22 cellular contexts compared by ENCODE assay signal in genomic region chr12:6066651-6067050, GRCh38. TPM values are rescaled to one million over a fixed set of nuclear protein-coding genes. Genes with fewer than 3 reads are reported as not detected.
DNase-seq lines count a peak whose midpoint lies in the region; ATAC-seq and TF ChIP-seq lines count a peak whose summit lies in the region.
"Had no signal": no experiment of that assay in that cellular context is flagged by ENCODE, and none has a peak within 500 bp of the region (broad histone marks: within the 10 kb centered on the region; RNA-seq: fewer than 3 reads in every experiment).

No MANE protein-coding gene starts in this region.

- no peak for TF ChIP-seq CTCF in IMR-90 (conservative IDR thresholded peaks at IDR 0.05; ENCODE audit: low read depth, low read length)

- H3K4me2 ChIP-seq in BLaER1 (peak overlapping the region; percentile 56), IMR-90 (ENCODE audit: low read depth, low read length) (no peak overlapping the region), neuronal stem cell (ENCODE audit: insufficient read depth, low read length, poor library complexity, severe bottlenecking) (no peak overlapping the region)

- H2BK12ac ChIP-seq in neuronal stem cell (ENCODE audit: low read length) = peak overlapping the region; percentile 66

- peak overlapping the region; percentile 47 for H3K4ac ChIP-seq in IMR-90 (ENCODE audit: low read depth, low read length)
- H3K4ac ChIP-seq in neuronal stem cell (ENCODE audit: low read length) = no peak overlapping the region

- in situ Hi-C loops in IMR-90 (cut with MboI; ENCODE audit: low sequenced_read_pairs) = loop anchor here (5.0 kb wide), 1 partner anchor 116 kb away; no protein-coding TSS in a partner anchor

- peaks cover 19% of the 10 kb centered on the region for H3K4me1 Mint-ChIP-seq in activated T-helper 2 cell treated with anti-CD3 and anti-CD28 coated beads, Interferon-gamma antibody, Interleukin-2, Interleukin-4, amounts not matched to agents 10 μg/mL and 5 μg/mL and 100 μg/mL, durations not matched to agents 14 hours and 24 hours and 36 hours (ENCODE audit: low read depth)

- no peak overlapping the region for H3K27ac Mint-ChIP-seq in activated T-helper 2 cell treated with anti-CD3 and anti-CD28 coated beads, Interferon-gamma antibody, Interleukin-2, Interleukin-4, amounts not matched to agents 10 μg/mL and 5 μg/mL and 100 μg/mL, durations not matched to agents 14 hours and 24 hours and 36 hours
- H3K27ac Mint-ChIP-seq: H9 had no signal

- TF ChIP-seq POLR2A in IMR-90 (IDR thresholded peaks at IDR 0.05; ENCODE audit: low read depth, low read length) = no peak

- no peak overlapping the region for H4K5ac ChIP-seq in IMR-90 (ENCODE audit: low read depth, low read length)

- peak overlapping the region; percentile 16 for H4K91ac ChIP-seq in IMR-90 (ENCODE audit: insufficient read depth, low read depth, low read length)
- H4K91ac ChIP-seq in neuronal stem cell (ENCODE audit: low read depth, low read length, poor library complexity) = no peak overlapping the region

- H4K20me1 ChIP-seq in BLaER1 (no peaks in the 10 kb centered on the region), IMR-90 (ENCODE audit: insufficient read depth, low read length) (no peaks in the 10 kb centered on the region)

- no peaks in the 10 kb centered on the region for H3K9me3 Mint-ChIP-seq in activated T-helper 2 cell treated with anti-CD3 and anti-CD28 coated beads, Interferon-gamma antibody, Interleukin-2, Interleukin-4, amounts not matched to agents 10 μg/mL and 5 μg/mL and 100 μg/mL, durations not matched to agents 14 hours and 24 hours and 36 hours
- H3K9me3 Mint-ChIP-seq: H9 had no signal

- no peak for TF ChIP-seq RAD21 in IMR-90 (IDR thresholded peaks at IDR 0.05; ENCODE audit: low read length)

- H2BK5ac ChIP-seq in IMR-90 (ENCODE audit: low read depth, low read length, poor library complexity, severe bottlenecking) = no peak overlapping the region
- H2BK5ac ChIP-seq in neuronal stem cell (ENCODE audit: low read length) = no peak overlapping the region

- H3K9me3 ChIP-seq in BLaER1 = no peaks in the 10 kb centered on the region
- H3K9me3 ChIP-seq in IMR-90 (ENCODE audit: control insufficient read depth, insufficient read depth, low read length) = no peaks in the 10 kb centered on the region
- H3K9me3 ChIP-seq in esophagus (ENCODE audit: control insufficient read depth in 2 of 2, insufficient read depth in 1 of 2, low read depth in 1 of 2, low read length in 1 of 2) = no peaks in the 10 kb centered on the region
- H3K9me3 ChIP-seq in neuronal stem cell (replicated peaks in 1 of 2; ENCODE audit: control insufficient read depth in 2 of 2, insufficient read depth in 1 of 2, low read depth in 1 of 2, low read length in 2 of 2) = no peaks in the 10 kb centered on the region

- H3K27me3 ChIP-seq in BLaER1 (no peaks in the 10 kb centered on the region), IMR-90 (ENCODE audit: control insufficient read depth, insufficient read depth, low read length) (no peaks in the 10 kb centered on the region), esophagus (ENCODE audit: control insufficient read depth in 1 of 2, insufficient read depth in 2 of 2, low read length in 2 of 2) (no peaks in the 10 kb centered on the region), neuronal stem cell (ENCODE audit: control insufficient read depth in 3 of 3, insufficient read depth in 3 of 3, low read depth in 1 of 3, low read length in 3 of 3) (no peaks in the 10 kb centered on the region)

- H2AFZ ChIP-seq in IMR-90 (replicated peaks; ENCODE audit: low read length, poor library complexity) = no peak overlapping the region
- no peak overlapping the region for H2AFZ ChIP-seq in neuronal stem cell (ENCODE audit: low read length)

- intact Hi-C loops in IMR-90 (cut with micrococcal nuclease) = no loop called here
- intact Hi-C loops in activated T-helper 2 cell treated with anti-CD3 and anti-CD28 coated beads, Interferon-gamma antibody, Interleukin-2, Interleukin-4, amounts not matched to agents 10 μg/mL and 5 μg/mL and 100 μg/mL, durations not matched to agents 14 hours and 24 hours and 36 hours (cut with micrococcal nuclease) = no loop called here

- H3K79me1 ChIP-seq in IMR-90 (ENCODE audit: low read depth in 1 of 2, low read length in 2 of 2) (no peaks in the 10 kb centered on the region), neuronal stem cell (ENCODE audit: low read depth, low read length) (peaks cover 2% of the 10 kb centered on the region)

- no peak overlapping the region for H3K56ac ChIP-seq in IMR-90 (ENCODE audit: extremely low read depth, insufficient read depth, low read length)

- H3K4me3 Mint-ChIP-seq in activated T-helper 2 cell treated with anti-CD3 and anti-CD28 coated beads, Interferon-gamma antibody, Interleukin-2, Interleukin-4, amounts not matched to agents 10 μg/mL and 5 μg/mL and 100 μg/mL, durations not matched to agents 14 hours and 24 hours and 36 hours (ENCODE audit: low read depth) = no peak overlapping the region
- H3K4me3 Mint-ChIP-seq: H9 had no signal

- no peaks in the 10 kb centered on the region for H3K36me3 Mint-ChIP-seq in activated T-helper 2 cell treated with anti-CD3 and anti-CD28 coated beads, Interferon-gamma antibody, Interleukin-2, Interleukin-4, amounts not matched to agents 10 μg/mL and 5 μg/mL and 100 μg/mL, durations not matched to agents 14 hours and 24 hours and 36 hours (ENCODE audit: low read depth)

- POLR2A ChIA-PET in IMR-90 (lab: Charles Lee; ENCODE audit: unreplicated experiment) = no interaction called here

- CTCF ChIA-PET in IMR-90 (lab: Yijun Ruan, JAX) = interaction anchor here (1.4 to 1.9 kb wide), 2 partner anchors 78 to 219 kb away, joined by 5 read pairs; no protein-coding TSS in a partner anchor

- H2AK5ac ChIP-seq in IMR-90 (ENCODE audit: low read depth, low read length) (peak overlapping the region; percentile 67), neuronal stem cell (ENCODE audit: low read depth, low read length) (peak overlapping the region; percentile 56)

- H3K36me3 ChIP-seq in BLaER1 (no peaks in the 10 kb centered on the region), IMR-90 (ENCODE audit: control insufficient read depth, insufficient read depth, low read length) (no peaks in the 10 kb centered on the region), esophagus (ENCODE audit: control insufficient read depth in 2 of 2, insufficient read depth in 2 of 2, low read length in 1 of 2) (no peaks in the 10 kb centered on the region), neuronal stem cell (replicated peaks in 1 of 2; ENCODE audit: control insufficient read depth in 2 of 2, insufficient read depth in 2 of 2, low read length in 2 of 2) (no peaks in the 10 kb centered on the region)

- no CpG with 5 or more reads among the region's 1 CpG for whole genome bisulfite sequencing in IMR-90 (ENCODE audit: extremely low coverage in 2 of 2, insufficient read length in 1 of 2), 2 experiments
- 61 to 78% methylated on average over 1 of the region's 1 CpG for WGBS in esophagus, 2 donors
- WGBS in neuronal stem cell (ENCODE audit: extremely low coverage in 2 of 2, insufficient read length in 2 of 2, insufficient replicate concordance in 1 of 2), 2 donors = no CpG with 5 or more reads among the region's 1 CpG

- H3K4me3 ChIP-seq in BLaER1 (no peak overlapping the region), IMR-90 (ENCODE audit: insufficient read depth, low read depth, low read length) (no peak overlapping the region), esophagus (ENCODE audit: low read depth in 1 of 2, low read length in 2 of 2) (no peak overlapping the region), neuronal stem cell (ENCODE audit: low read length in 2 of 2) (no peak overlapping the region)
- H3K4me3 ChIP-seq: SK-N-MC had no signal

- H2BK15ac ChIP-seq in IMR-90 (ENCODE audit: low read depth, low read length) (0 out of 3 replicates have a peak overlapping the region, but pooled peaks have one; percentile 23), neuronal stem cell (ENCODE audit: low read length) (peak overlapping the region; percentile 71)

- no peak for DNase-seq in IMR-90
- DNase-seq in neuronal stem cell (ENCODE audit: low spot score) = no peak
- DNase-seq in activated T-helper 2 cell treated with anti-CD3 and anti-CD28 coated beads, Interferon-gamma antibody, Interleukin-2, Interleukin-4, amounts not matched to agents 10 μg/mL and 5 μg/mL and 100 μg/mL, durations not matched to agents 14 hours and 24 hours and 36 hours (ENCODE audit: low spot score) = no peak
- no peak for DNase-seq in D341Med (ENCODE audit: low spot score)
- no peak for DNase-seq in mucosa of gallbladder (ENCODE audit: low spot score)
- DNase-seq: DMS 273 treated with DMSO at 0.1 percent for 48 hours, DND-41, H9, Karpas-422, NCI-H1092, NCI-H146, NCI-H2081, NCI-H510A treated with DMSO at 0.1 percent for 48 hours, NCI-H774, SHP77 had no signal

- dilution Hi-C loops in IMR-90 (cut with HindIII; ENCODE audit: low sequenced_read_pairs, unreplicated experiment) = no loop called here

- peaks cover 15% of the 10 kb centered on the region for H3K9me1 ChIP-seq in IMR-90 (ENCODE audit: insufficient read depth, low read length)

- H3K23ac ChIP-seq in IMR-90 (ENCODE audit: low read depth, low read length) (no peak overlapping the region), neuronal stem cell (ENCODE audit: low read depth, low read length, poor library complexity) (no peak overlapping the region)

- H3K27ac ChIP-seq in BLaER1 (peak overlapping the region; percentile 44; the same call in 1 of the 2 replicates), IMR-90 (ENCODE audit: insufficient read depth, low read length) (no peak overlapping the region), esophagus (ENCODE audit: low read depth in 2 of 2, low read length in 1 of 2) (peak overlapping the region; percentile 93 to 98), neuronal stem cell (replicated peaks; ENCODE audit: low read length) (no peak overlapping the region)
- H3K27ac ChIP-seq: SK-N-MC had no signal

- H2AK9ac ChIP-seq in IMR-90 (replicated peaks; ENCODE audit: low read depth, low read length, poor library complexity) = peak overlapping the region; percentile 34

- no peak overlapping the region for H3K18ac ChIP-seq in IMR-90 (ENCODE audit: low read depth, low read length)
- H3K18ac ChIP-seq in neuronal stem cell (ENCODE audit: low read length) = peak overlapping the region; percentile 22

- H3K9ac ChIP-seq in BLaER1 (no peak overlapping the region), IMR-90 (ENCODE audit: low read depth, low read length) (no peak overlapping the region), neuronal stem cell (ENCODE audit: low read depth, low read length, poor library complexity) (no peak overlapping the region)

- H2BK120ac ChIP-seq in IMR-90 (ENCODE audit: low read depth, low read length) (peak overlapping the region; percentile 35), neuronal stem cell (ENCODE audit: low read depth, low read length) (no peak overlapping the region)

- peak overlapping the region; percentile 30; the same call in 1 of the 2 replicates for H2BK20ac ChIP-seq in IMR-90 (ENCODE audit: low read depth, low read length)

- H3K4me1 ChIP-seq in BLaER1 (peaks cover 39% of the 10 kb centered on the region), IMR-90 (ENCODE audit: control insufficient read depth, insufficient read depth, low read length) (peaks cover 17% of the 10 kb centered on the region), esophagus (ENCODE audit: control insufficient read depth in 2 of 2, insufficient read depth in 2 of 2, low read length in 1 of 2) (peaks cover 10 to 33% of the 10 kb centered on the region in 2 donors), neuronal stem cell (ENCODE audit: control insufficient read depth in 2 of 2, insufficient read depth in 1 of 2, low read depth in 1 of 2, low read length in 2 of 2) (peaks cover 0 to 3% of the 10 kb centered on the region in 2 donors)

- BruUV-seq in IMR-90 (replicated peaks; lab: Mats Ljungman, UMichigan) = no TSS peak

- H3K27me3 Mint-ChIP-seq in activated T-helper 2 cell treated with anti-CD3 and anti-CD28 coated beads, Interferon-gamma antibody, Interleukin-2, Interleukin-4, amounts not matched to agents 10 μg/mL and 5 μg/mL and 100 μg/mL, durations not matched to agents 14 hours and 24 hours and 36 hours (ENCODE audit: low read depth) = peaks cover 32% of the 10 kb centered on the region

- ATAC-seq in IMR-90 (ENCODE audit: low read depth) (no peak), GM18867 (IDR thresholded peaks at IDR 0.05; ENCODE audit: unreplicated experiment) (no peak)

- H4K8ac ChIP-seq in IMR-90 (ENCODE audit: low read depth in 2 of 2, low read length in 2 of 2) = no peak overlapping the region; a peak in 1 of 4 replicates
- H4K8ac ChIP-seq in neuronal stem cell (ENCODE audit: low read depth, low read length) = no peak overlapping the region

- H3K14ac ChIP-seq in IMR-90 (replicated peaks; ENCODE audit: low read depth, low read length) (no peak overlapping the region), neuronal stem cell (ENCODE audit: low read length) (no peak overlapping the region)

RNA-seq across cellular contexts. Expression of gene VWF, which starts 57.8 kb away (rescaled TPM):
- total RNA-seq in IMR-90 (2012; rRNA removed) (under 0.01 TPM in 2 replicates), mucosa of gallbladder (97.3 TPM)
- polyA plus RNA-seq in IMR-90 (2012; rRNA removed) (0.09 and 0.10 TPM in 2 replicates), esophagus (10 to 100 TPM; 14.8 to 38.4 TPM)
- 0.04 and 0.11 TPM in 2 replicates for polyA plus RNA-seq in IMR-90 (2012; cell fraction: cytosol; rRNA removed)
- 0.14 and 0.34 TPM in 2 replicates for polyA plus RNA-seq in IMR-90 (2012; cell fraction: nucleus; rRNA removed; ENCODE audit: low replicate concordance)
- polyA plus RNA-seq in neuronal stem cell (2013, experiment 1 of 2) = 0.24 TPM
- 0.25 TPM for polyA plus RNA-seq in neuronal stem cell (2013, experiment 2 of 2)
- total RNA-seq in activated T-helper 2 cell treated with anti-CD3 and anti-CD28 coated beads, Interferon-gamma antibody, Interleukin-2, Interleukin-4, amounts not matched to agents 10 μg/mL and 5 μg/mL and 100 μg/mL, durations not matched to agents 14 hours and 24 hours and 36 hours = not detected in 2 replicates
- total RNA-seq: A673, HT-29, MCF 10A had no signal

Comparison
In these comparisons a context has a peak if more than half of its experiments do, and no peak if none do; other contexts are left out.
1. H3K27ac ChIP-seq: peak in BLaER1 (single experiment) and esophagus (2 of 2); none in IMR-90 (single experiment) and neuronal stem cell (single experiment).
2. RNA of gene VWF, which starts 57.8 kb away (total RNA-seq): 97.3 TPM in mucosa of gallbladder (single experiment); not detected in activated T-helper 2 cell treated with anti-CD3 and anti-CD28 coated beads, Interferon-gamma antibody, Interleukin-2, Interleukin-4, amounts not matched to agents 10 μg/mL and 5 μg/mL and 100 μg/mL, durations not matched to agents 14 hours and 24 hours and 36 hours and under 0.01 TPM in IMR-90; every median in the first group is over 10 times any median in the second.